In the genomic region with DNA sequence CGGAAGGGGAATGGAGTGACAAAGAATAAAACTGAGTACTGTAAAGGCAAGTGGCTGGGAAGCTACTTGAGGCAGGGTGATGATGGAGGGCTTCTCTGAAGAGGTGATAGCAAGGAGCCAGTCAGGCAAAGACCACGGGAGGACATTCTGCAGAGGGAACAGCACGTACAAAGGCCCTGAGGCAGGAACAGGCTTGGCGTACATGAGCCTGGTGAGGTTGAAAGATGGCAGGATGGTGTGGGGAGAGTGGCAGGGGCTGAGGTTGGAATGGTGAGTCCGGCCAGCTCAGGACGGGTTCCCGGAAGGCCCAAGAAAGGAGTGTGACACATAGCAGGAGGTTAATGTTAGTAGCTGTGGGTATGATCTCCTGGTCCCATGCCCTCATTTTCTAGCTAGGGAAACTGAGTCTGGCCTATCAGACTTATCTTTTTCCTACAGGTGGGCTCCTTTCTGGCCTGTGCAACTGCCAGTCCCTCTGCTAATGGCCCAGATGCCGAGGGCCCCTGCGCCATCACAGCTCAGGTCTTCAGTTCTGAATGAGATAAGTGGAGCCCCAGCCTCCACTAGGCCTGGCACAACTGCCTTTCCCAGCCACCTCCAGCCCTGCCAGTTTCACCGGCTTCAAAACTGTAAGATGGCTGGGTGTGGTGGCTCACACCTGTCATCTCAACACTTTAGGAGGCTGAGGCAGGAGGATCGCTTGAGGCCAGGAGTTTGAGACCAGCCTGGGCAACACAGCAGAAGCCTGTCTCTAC, we compare ENCODE assay signal across 2 cellular contexts.
TF ChIP-seq lines count a peak whose summit lies in the region.

No MANE protein-coding gene starts in this region.

TF ChIP-seq in HCT116, 20 proteins besides CTCF, POLR2A, EP300 and RAD21:
- TF ChIP-seq ELF1 (IDR thresholded peaks at IDR 0.05; ENCODE audit: borderline replicate concordance, low read depth) (no peak), EZH2 (IDR thresholded peaks at IDR 0.05) (no peak), REST (IDR thresholded peaks at IDR 0.05; ENCODE audit: low read depth) (no peak), CEBPB (IDR thresholded peaks at IDR 0.05; ENCODE audit: low read depth) (no peak), SIN3A (IDR thresholded peaks at IDR 0.05; ENCODE audit: low read depth) (no peak), SRF (IDR thresholded peaks at IDR 0.05; ENCODE audit: low read depth) (no peak), SP1 (IDR thresholded peaks at IDR 0.05; ENCODE audit: low read depth) (no peak), POLR2AphosphoS5 (IDR thresholded peaks at IDR 0.05; ENCODE audit: low read depth, low read length) (no peak), EGR1 (IDR thresholded peaks at IDR 0.05; ENCODE audit: low read depth) (no peak), TCF7L2 (IDR thresholded peaks at IDR 0.05; ENCODE audit: borderline replicate concordance, extremely low read depth, insufficient read depth, insufficient read length) (no peak), ZFX (IDR thresholded peaks at IDR 0.05) (no peak), JUND (IDR thresholded peaks at IDR 0.05) (no peak), ZNF274 (IDR thresholded peaks at IDR 0.05; ENCODE audit: low read depth, low read length) (no peak), ZBTB33 (IDR thresholded peaks at IDR 0.05; ENCODE audit: extremely low read depth, insufficient replicate concordance, low read length) (no peak)
- TF ChIP-seq, protein P1, sequence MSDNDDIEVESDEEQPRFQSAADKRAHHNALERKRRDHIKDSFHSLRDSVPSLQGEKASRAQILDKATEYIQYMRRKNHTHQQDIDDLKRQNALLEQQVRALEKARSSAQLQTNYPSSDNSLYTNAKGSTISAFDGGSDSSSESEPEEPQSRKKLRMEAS (IDR thresholded peaks at IDR 0.05): no peak
- TF ChIP-seq, protein P2, sequence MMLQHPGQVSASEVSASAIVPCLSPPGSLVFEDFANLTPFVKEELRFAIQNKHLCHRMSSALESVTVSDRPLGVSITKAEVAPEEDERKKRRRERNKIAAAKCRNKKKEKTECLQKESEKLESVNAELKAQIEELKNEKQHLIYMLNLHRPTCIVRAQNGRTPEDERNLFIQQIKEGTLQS (IDR thresholded peaks at IDR 0.05): no peak

TF ChIP-seq in H1, 55 proteins besides CTCF, POLR2A, EP300 and RAD21:
- TF ChIP-seq BCL11A (IDR thresholded peaks at IDR 0.05; ENCODE audit: low read depth in 2 of 2, low read length in 2 of 2): no peak
- TF ChIP-seq KDM1A (IDR thresholded peaks at IDR 0.05; ENCODE audit: borderline replicate concordance, low read length): peak; percentile 41; the same call in 1 of the 2 replicates
